7 cellular contexts compared by ENCODE assay signal in the genomic region with DNA sequence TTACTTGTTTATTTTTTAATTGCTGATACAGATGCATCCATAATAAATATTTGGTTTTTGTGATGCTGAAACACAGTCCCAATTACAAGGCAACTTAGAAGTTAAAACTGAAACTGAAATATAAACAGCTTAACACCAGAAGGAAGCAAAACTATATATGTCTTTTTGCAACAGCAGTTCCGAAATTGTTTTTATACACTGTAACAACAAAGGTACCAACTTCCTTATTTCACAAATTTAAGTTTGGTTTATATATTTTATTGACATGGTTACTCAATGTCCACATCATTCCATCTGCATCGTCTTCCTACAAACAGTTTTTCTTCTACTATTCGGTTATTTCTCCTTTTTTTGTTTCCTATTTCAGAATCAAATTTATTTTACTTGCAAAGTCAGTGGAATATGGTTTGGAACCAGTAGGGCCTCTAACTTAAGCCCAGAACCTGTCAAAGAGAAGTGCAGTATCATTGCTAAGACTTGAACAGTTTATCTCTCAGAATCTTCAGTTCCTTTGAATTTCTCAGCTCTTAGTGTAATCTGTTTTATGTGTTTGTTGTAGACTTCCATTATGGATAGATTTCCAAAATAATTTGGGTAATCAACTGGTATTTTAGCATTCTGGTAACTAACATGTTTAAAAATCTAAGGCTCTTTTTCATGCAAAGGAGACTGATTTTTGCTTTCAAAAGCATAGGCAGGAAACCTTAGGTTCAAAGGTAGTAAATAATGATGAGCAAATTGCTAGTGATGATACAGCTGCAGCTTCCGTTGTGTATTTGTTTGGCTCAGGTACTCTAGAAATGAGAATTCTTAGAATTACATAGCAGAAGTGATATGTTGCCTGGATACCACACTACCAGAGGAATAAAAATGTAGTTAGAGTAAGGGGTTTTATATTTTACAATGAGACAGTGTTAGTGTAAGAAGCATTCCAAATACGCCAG. TPM values are rescaled to one million over a fixed set of nuclear protein-coding genes. Genes with fewer than 3 reads are reported as not detected.
DNase-seq lines count a peak whose midpoint lies in the region; ATAC-seq lines count a peak whose summit lies in the region.

No MANE protein-coding gene starts in this region.

- H3K9me3 ChIP-seq in aorta (ENCODE audit: control insufficient read depth, low read length), result no peaks in the 10 kb centered on the region

- no peak overlapping the region for H3K27ac ChIP-seq in aorta (ENCODE audit: low read depth in 1 of 2, low read length in 2 of 2)

- H3K4me1 ChIP-seq in aorta (ENCODE audit: control insufficient read depth in 1 of 2, insufficient read depth in 2 of 2, low read length in 2 of 2), result no peaks in the 10 kb centered on the region

- H3K36me3 ChIP-seq in aorta (ENCODE audit: control insufficient read depth in 1 of 2, insufficient read depth in 2 of 2, low read length in 1 of 2), result peaks cover 0 to 2% of the 10 kb centered on the region in 2 donors

- no peaks in the 10 kb centered on the region for H3K27me3 ChIP-seq in aorta (ENCODE audit: control insufficient read depth in 1 of 2, insufficient read depth in 2 of 2, low read length in 1 of 2)

- intact Hi-C loops in aorta (cut with DNase I), result no loop called here

- no peaks in the 10 kb centered on the region for H3K27me3 Mint-ChIP-seq in memory B cell

- peak overlapping the region; percentile 97 for H3K27ac Mint-ChIP-seq in memory B cell

- H3K4me3 ChIP-seq in aorta (ENCODE audit: low read length in 2 of 2), result no peak overlapping the region

- ATAC-seq in GM18870 (IDR thresholded peaks at IDR 0.05; ENCODE audit: unreplicated experiment) (peak; percentile 73), HG02642 (IDR thresholded peaks at IDR 0.05; ENCODE audit: poor library complexity, unreplicated experiment) (peak; percentile 54), memory B cell (ENCODE audit: low read depth) (peak; percentile 80), aorta (ENCODE audit: low FRiP score) (no peak)

- DNase-seq in NOMO-1 treated with DMSO at 0.1 percent for 48 hours (lab: John Stamatoyannopoulos, UW; ENCODE audit: unreplicated experiment), result peak; percentile 57
- no peak for DNase-seq in memory B cell (ENCODE audit: low spot score in 2 of 2)
- DNase-seq in GM03348 (ENCODE audit: low spot score), result no peak
- DNase-seq in putamen (ENCODE audit: low spot score), result no peak
- no peak for DNase-seq in aorta

- 68 to 72% methylated on average over 5 of the region's 5 CpGs for WGBS in aorta, 2 donors

- H3K4me1 Mint-ChIP-seq in memory B cell, result peaks cover 26% of the 10 kb centered on the region

- no peaks in the 10 kb centered on the region for H3K9me3 Mint-ChIP-seq in memory B cell

- peaks cover 5% of the 10 kb centered on the region for H3K36me3 Mint-ChIP-seq in memory B cell

- H3K4me3 Mint-ChIP-seq in memory B cell, result peak overlapping the region; percentile 70

RNA-seq across cellular contexts. Expression of gene HSPA8, which starts 8.2 kb away (rescaled TPM):
- 100 to 1,000 TPM; 543 to 888 TPM for total RNA-seq in aorta
- polyA plus RNA-seq in aorta, result 100 to 1,000 TPM; 320 to 445 TPM
